8 cellular contexts compared by ENCODE assay signal in the genomic region with DNA sequence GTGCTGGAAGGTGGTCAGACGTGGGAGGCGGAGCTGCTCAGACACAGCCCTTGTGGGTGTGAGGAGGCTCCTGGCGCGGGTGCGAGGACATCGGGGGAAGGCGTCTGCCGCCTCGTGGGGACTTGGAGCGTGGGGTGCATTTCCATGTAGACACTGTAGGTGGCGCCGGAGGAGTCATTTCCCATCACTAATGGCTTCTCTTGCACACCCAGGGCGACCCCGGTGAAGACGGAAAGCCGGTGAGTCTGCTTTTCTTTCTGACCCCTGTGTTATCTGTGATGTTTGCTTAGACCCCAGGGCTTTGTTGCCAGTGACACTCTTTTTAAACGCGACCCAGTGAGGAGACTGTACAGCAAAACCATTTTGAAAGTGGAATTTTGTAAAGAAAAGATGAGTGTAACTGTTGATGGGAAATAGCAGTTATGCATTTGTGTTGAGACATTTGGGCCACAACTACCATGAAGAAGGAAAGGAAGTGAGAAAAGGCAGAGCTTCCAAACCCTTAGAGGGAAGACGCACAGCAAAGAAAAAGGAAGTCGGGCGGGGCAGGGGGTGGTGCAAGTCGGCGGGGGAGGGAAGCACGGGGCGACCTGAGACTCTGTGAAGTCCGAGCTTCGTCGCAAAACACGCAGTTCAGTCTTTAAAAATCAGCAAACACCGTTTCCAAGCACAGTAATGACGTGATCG.
A peak's percentile ranks its signal among the peaks of the same experiment; 100 is the strongest.
DNase-seq lines count a peak whose midpoint lies in the region; ATAC-seq and TF ChIP-seq lines count a peak whose summit lies in the region.

No MANE protein-coding gene starts in this region.

- no peaks in the 10 kb centered on the region for H3K9me3 Mint-ChIP-seq in activated T-helper 17 cell treated with anti-CD3 and anti-CD28 coated beads, Interleukin-2, amount 50 U/mL, for 72 hours
- no peaks in the 10 kb centered on the region for H3K9me3 Mint-ChIP-seq in neural progenitor cell

- H3K36me3 ChIP-seq in Panc1 (ENCODE audit: control insufficient read depth, insufficient read depth, low read length) (peaks cover 6% of the 10 kb centered on the region), neural progenitor cell (no peaks in the 10 kb centered on the region), stomach (peaks cover 0 to 70% (median 43%) of the 10 kb centered on the region in 4 donors)

- peak overlapping the region; percentile 87 for H3K4me3 Mint-ChIP-seq in activated T-helper 17 cell treated with anti-CD3 and anti-CD28 coated beads, Interleukin-2, amount 50 U/mL, for 72 hours
- no peak overlapping the region for H3K4me3 Mint-ChIP-seq in neural progenitor cell

- POLR2A ChIA-PET in Panc1 (lab: Charles Lee), result no interaction called here

- no peaks in the 10 kb centered on the region for H3K36me3 Mint-ChIP-seq in activated T-helper 17 cell treated with anti-CD3 and anti-CD28 coated beads, Interleukin-2, amount 50 U/mL, for 72 hours (ENCODE audit: low read depth)
- H3K36me3 Mint-ChIP-seq in neural progenitor cell, result peaks cover 18% of the 10 kb centered on the region

- peak overlapping the region; percentile 85 for H3K27ac Mint-ChIP-seq in activated T-helper 17 cell treated with anti-CD3 and anti-CD28 coated beads, Interleukin-2, amount 50 U/mL, for 72 hours
- H3K27ac Mint-ChIP-seq in neural progenitor cell, result peak overlapping the region; percentile 92

- H3K9me3 ChIP-seq in Panc1 (ENCODE audit: control insufficient read depth, insufficient read depth, low read depth, low read length) (no peaks in the 10 kb centered on the region), neural progenitor cell (ENCODE audit: low read depth) (no peaks in the 10 kb centered on the region), stomach (no peaks in the 10 kb centered on the region)

- CTCF ChIA-PET in Panc1 (lab: Charles Lee), result no interaction called here

- TF ChIP-seq EP300 in stomach (IDR thresholded peaks at IDR 0.05), result no peak

- TF ChIP-seq CTCF in AG10803 (conservative IDR thresholded peaks at IDR 0.05; ENCODE audit: low read length) (peak; percentile 81), HL-60 (IDR thresholded peaks at IDR 0.05; ENCODE audit: insufficient read depth, low read length) (peak; percentile 60), Panc1 (IDR thresholded peaks at IDR 0.05) (no peak; the same call in 1 of the 2 replicates), neural progenitor cell (IDR thresholded peaks at IDR 0.05) (peak; percentile 69), stomach (IDR thresholded peaks at IDR 0.05) (peak in 6 of 7 experiments; percentile 17 to 93 (median 87))

- H3K4me1 Mint-ChIP-seq in activated T-helper 17 cell treated with anti-CD3 and anti-CD28 coated beads, Interleukin-2, amount 50 U/mL, for 72 hours, result peaks cover 15% of the 10 kb centered on the region
- peaks cover 11% of the 10 kb centered on the region for H3K4me1 Mint-ChIP-seq in neural progenitor cell

- peaks cover 3% of the 10 kb centered on the region for H3K79me2 ChIP-seq in neural progenitor cell (ENCODE audit: low read depth)

- no peaks in the 10 kb centered on the region for H3K27me3 Mint-ChIP-seq in activated T-helper 17 cell treated with anti-CD3 and anti-CD28 coated beads, Interleukin-2, amount 50 U/mL, for 72 hours
- peaks cover 3% of the 10 kb centered on the region for H3K27me3 Mint-ChIP-seq in neural progenitor cell (ENCODE audit: insufficient read depth, low read depth)

- H3K4me1 ChIP-seq in Panc1 (ENCODE audit: control insufficient read depth, insufficient read depth, low read length) (no peaks in the 10 kb centered on the region), neural progenitor cell (no peaks in the 10 kb centered on the region), stomach (peaks cover 11 to 28% (median 16%) of the 10 kb centered on the region in 4 donors)

- H4K20me1 ChIP-seq in neural progenitor cell (ENCODE audit: low read depth), result peaks cover 3% of the 10 kb centered on the region

- no peak overlapping the region for H3K9ac ChIP-seq in neural progenitor cell

- ATAC-seq in Panc1 (peak; percentile 22), GM19351 (IDR thresholded peaks at IDR 0.05; ENCODE audit: unreplicated experiment) (no peak)
- peak; percentile 82 for ATAC-seq in activated T-helper 17 cell treated with anti-CD3 and anti-CD28 coated beads, Interleukin-2, amount 50 U/mL, for 72 hours (replicated peaks)

- intact Hi-C loops in Panc1 (cut with micrococcal nuclease; ENCODE audit: unreplicated experiment), result no loop called here
- intact Hi-C loops in stomach (cut with DNase I; ENCODE audit: low total_unique reads), result loop anchor here (5.0 kb wide), 1 partner anchor 119 kb away; no protein-coding TSS in a partner anchor

- H3K4me3 ChIP-seq in AG10803 (ENCODE audit: low read length) (peak overlapping the region; percentile 40), HL-60 (replicated peaks; ENCODE audit: insufficient read depth, low read length) (no peak overlapping the region), Panc1 (ENCODE audit: low read depth in 2 of 2, low read length in 2 of 2) (no peak overlapping the region), neural progenitor cell (no peak overlapping the region), stomach (peak overlapping the region; percentile 3 to 42 (median 30))

- BruUV-seq in Panc1 (replicated peaks; lab: Mats Ljungman, UMichigan), result no TSS peak

- H3K27me3 ChIP-seq in HL-60 (ENCODE audit: insufficient read depth, poor library complexity, severe bottlenecking) (no peaks in the 10 kb centered on the region), Panc1 (ENCODE audit: control insufficient read depth, insufficient read depth, low read length) (no peaks in the 10 kb centered on the region), neural progenitor cell (no peaks in the 10 kb centered on the region), stomach (peaks cover 0 to 5% (median 0%) of the 10 kb centered on the region in 3 donors)

- H3K4me2 ChIP-seq in neural progenitor cell, result no peak overlapping the region

- H3K27ac ChIP-seq in HL-60 (replicated peaks) (peak overlapping the region; percentile 92), Panc1 (ENCODE audit: low read length) (no peak overlapping the region), neural progenitor cell (no peak overlapping the region), stomach (peak overlapping the region; percentile 26 to 73 (median 62))

- in situ Hi-C loops in Panc1 (cut with HindIII; ENCODE audit: low pct_unique_long_range_greater_than_20kb, low sequenced_read_pairs), result no loop called here

- no peak for TF ChIP-seq POLR2A in stomach (IDR thresholded peaks at IDR 0.05)

- H3F3A ChIP-seq in neural progenitor cell (ENCODE audit: low read depth), result peaks cover 18% of the 10 kb centered on the region

- DNase-seq in AG10803 (ENCODE audit: low read depth) (peak; percentile 56), HL-60 (ENCODE audit: low read depth in 1 of 2, low spot score in 1 of 2) (peak; percentile 85 to 94), Panc1 (ENCODE audit: low read depth, low spot score) (no peak), fibroblast of the conjunctiva (ENCODE audit: low read depth) (peak; percentile 36), neural progenitor cell (ENCODE audit: low spot score) (peak; percentile 73), stomach (peak; percentile 75)

- 11 to 27% (median 19%) methylated on average over 32 of the region's 32 CpGs for WGBS in stomach, 5 donors

- no peak overlapping the region for H2AFZ ChIP-seq in neural progenitor cell (replicated peaks)

Comparison
In these comparisons a context has a peak if more than half of its experiments do, and no peak if none do; other contexts are left out.
1. H3K4me3 ChIP-seq: peak in AG10803 (single experiment) and stomach (4 of 4); none in HL-60 (single experiment), Panc1 (0 of 2) and neural progenitor cell (single experiment).
2. H3K27ac ChIP-seq: peak in HL-60 (single experiment) and stomach (5 of 5); none in Panc1 (single experiment) and neural progenitor cell (single experiment).